In genomic region chr5:180068519-180069090, GRCh38 we compare ENCODE assay signal across 17 cellular contexts. TPM values are rescaled to one million over a fixed set of nuclear protein-coding genes. Genes with fewer than 3 reads are reported as not detected.
DNase-seq lines count a peak whose midpoint lies in the region; ATAC-seq and TF ChIP-seq lines count a peak whose summit lies in the region.
"Had no signal": no experiment of that assay in that cellular context is flagged by ENCODE, and none has a peak within 500 bp of the region (broad histone marks: within the 10 kb centered on the region; RNA-seq: fewer than 3 reads in every experiment).

No MANE protein-coding gene starts in this region.

- H3K9ac ChIP-seq in SK-N-MC (ENCODE audit: insufficient read length), result peak overlapping the region; percentile 86
- peak overlapping the region; percentile 81 for H3K9ac ChIP-seq in endodermal cell (ENCODE audit: extremely low read depth, low read length, poor library complexity, severe bottlenecking)

- H3K27ac ChIP-seq in GM23338 (ENCODE audit: low read depth) (no peak overlapping the region), SK-N-MC (peak overlapping the region; percentile 87), endodermal cell (ENCODE audit: low read depth, low read length) (no peak overlapping the region)
- H3K27ac ChIP-seq in CD8-positive, alpha-beta T cell (ENCODE audit: low read depth, low read length), result no peak overlapping the region
- H3K27ac ChIP-seq: cardiac muscle cell had no signal

- H2AFZ ChIP-seq in GM23338, result no peak overlapping the region

- H3K36me3 ChIP-seq in GM23338 (ENCODE audit: insufficient read depth) (no peaks in the 10 kb centered on the region), SK-N-MC (ENCODE audit: insufficient read depth, low read length) (0 out of 2 replicates have a peak, but pooled peaks cover 5% of the 10 kb centered on the region), endodermal cell (ENCODE audit: control insufficient read depth, insufficient read depth, low read length) (peaks cover 18% of the 10 kb centered on the region)
- no peaks in the 10 kb centered on the region for H3K36me3 ChIP-seq in CD8-positive, alpha-beta T cell (ENCODE audit: insufficient read depth, low read length)
- H3K36me3 ChIP-seq: cardiac muscle cell had no signal

- peaks cover 20% of the 10 kb centered on the region for H3K36me3 Mint-ChIP-seq in GM23338 (ENCODE audit: low read depth)
- H3K36me3 Mint-ChIP-seq in endodermal cell (ENCODE audit: low read depth), result peaks cover 9% of the 10 kb centered on the region
- peaks cover 4% of the 10 kb centered on the region for H3K36me3 Mint-ChIP-seq in osteocyte (ENCODE audit: unreplicated experiment)
- H3K36me3 Mint-ChIP-seq in CD8-positive, alpha-beta T cell, result peaks cover 4% of the 10 kb centered on the region

- peak overlapping the region; percentile 54; the same call in 2 of the 3 replicates for H3K4me3 Mint-ChIP-seq in GM23338
- peak overlapping the region; percentile 92 for H3K4me3 Mint-ChIP-seq in endodermal cell
- H3K4me3 Mint-ChIP-seq in osteocyte (ENCODE audit: unreplicated experiment), result peak overlapping the region; percentile 60
- H3K4me3 Mint-ChIP-seq in CD8-positive, alpha-beta T cell, result no peak overlapping the region
- H3K4me3 Mint-ChIP-seq: activated CD4-positive, alpha-beta T cell treated with anti-CD3 and anti-CD28 coated beads for 36 hours; activated CD8-positive, alpha-beta memory T cell treated with anti-CD3 and anti-CD28 coated beads, Interleukin-2, amount 10 ng/mL, durations not matched to agents 7 days and 5 days; stimulated activated naive CD8-positive, alpha-beta T cell treated with anti-CD3 and anti-CD28 coated beads, Interleukin-15, amount 100 ng/mL, for 72 hours had no signal

- TF ChIP-seq CTCF in GM23338 (conservative IDR thresholded peaks at IDR 0.05; ENCODE audit: low read depth in 2 of 2) (no peak), endodermal cell (conservative IDR thresholded peaks at IDR 0.05) (no peak), osteocyte (IDR thresholded peaks at IDR 0.05) (no peak)
- TF ChIP-seq CTCF in CD8-positive, alpha-beta T cell (IDR thresholded peaks at IDR 0.05), result no peak

- H3K9me3 Mint-ChIP-seq in GM23338 (peaks cover 17% of the 10 kb centered on the region), endodermal cell (peaks cover 15% of the 10 kb centered on the region), osteocyte (ENCODE audit: unreplicated experiment) (peaks cover 5% of the 10 kb centered on the region)
- H3K9me3 Mint-ChIP-seq in CD8-positive, alpha-beta T cell, result no peaks in the 10 kb centered on the region

- H3K27me3 ChIP-seq in GM23338 (ENCODE audit: insufficient read depth), result peaks cover 26% of the 10 kb centered on the region
- H3K27me3 ChIP-seq in endodermal cell (ENCODE audit: control insufficient read depth, insufficient read depth, low read length, poor library complexity, severe bottlenecking), result peaks cover 8% of the 10 kb centered on the region
- no peaks in the 10 kb centered on the region for H3K27me3 ChIP-seq in CD8-positive, alpha-beta T cell (ENCODE audit: insufficient read depth, low read length)
- H3K27me3 ChIP-seq: cardiac muscle cell had no signal

- H3K4me1 ChIP-seq in GM23338 (ENCODE audit: insufficient read depth), result peaks cover 38% of the 10 kb centered on the region
- H3K4me1 ChIP-seq in endodermal cell (ENCODE audit: control insufficient read depth, insufficient read depth, low read length), result no peaks in the 10 kb centered on the region
- H3K4me1 ChIP-seq in CD8-positive, alpha-beta T cell (ENCODE audit: insufficient read depth, low read length), result peaks cover 26% of the 10 kb centered on the region

- peaks cover 34% of the 10 kb centered on the region for H3K4me1 Mint-ChIP-seq in GM23338
- peaks cover 39% of the 10 kb centered on the region for H3K4me1 Mint-ChIP-seq in endodermal cell
- peaks cover 37% of the 10 kb centered on the region for H3K4me1 Mint-ChIP-seq in osteocyte (ENCODE audit: unreplicated experiment)
- peaks cover 32% of the 10 kb centered on the region for H3K4me1 Mint-ChIP-seq in CD8-positive, alpha-beta T cell (ENCODE audit: low read depth)

- H3K27ac Mint-ChIP-seq in GM23338, result no peak overlapping the region
- peak overlapping the region; percentile 34 for H3K27ac Mint-ChIP-seq in endodermal cell
- H3K27ac Mint-ChIP-seq in osteocyte (ENCODE audit: unreplicated experiment), result peak overlapping the region; percentile 62
- no peak overlapping the region for H3K27ac Mint-ChIP-seq in CD8-positive, alpha-beta T cell
- H3K27ac Mint-ChIP-seq: activated CD4-positive, alpha-beta T cell treated with anti-CD3 and anti-CD28 coated beads for 36 hours; activated CD8-positive, alpha-beta memory T cell treated with anti-CD3 and anti-CD28 coated beads, Interleukin-2, amount 10 ng/mL, durations not matched to agents 7 days and 5 days; stimulated activated naive CD8-positive, alpha-beta T cell treated with anti-CD3 and anti-CD28 coated beads, Interleukin-15, amount 100 ng/mL, for 72 hours had no signal

- H3K4me3 ChIP-seq in GM23338, result peak overlapping the region; percentile 91
- peak overlapping the region; percentile 82 for H3K4me3 ChIP-seq in SK-N-MC
- peak overlapping the region; percentile 86 for H3K4me3 ChIP-seq in endodermal cell (ENCODE audit: low read length)
- H3K4me3 ChIP-seq in CD8-positive, alpha-beta T cell (ENCODE audit: low read depth, low read length), result no peak overlapping the region

- intact Hi-C loops in CD8-positive, alpha-beta T cell (cut with DNase I, micrococcal nuclease), result no loop called here

- POLR2A ChIA-PET in CD8-positive, alpha-beta T cell (lab: Charles Lee), result no interaction called here

- WGBS in endodermal cell (ENCODE audit: insufficient coverage in 1 of 2, insufficient read length in 1 of 2), 2 experiments, result 50 to 63% methylated on average over 5 to 6 of the region's 6 CpGs

- H3K9me2 ChIP-seq in GM23338 (ENCODE audit: insufficient read depth), result no peaks in the 10 kb centered on the region

- H3K4me2 ChIP-seq in GM23338, result peak overlapping the region; percentile 85

- CTCF ChIA-PET in CD8-positive, alpha-beta T cell (lab: Charles Lee), result no interaction called here

- peaks cover 76% of the 10 kb centered on the region for H3K79me2 ChIP-seq in GM23338 (replicated peaks; ENCODE audit: insufficient read depth)

- H3K27me3 Mint-ChIP-seq in GM23338 (ENCODE audit: insufficient read depth, low read depth, poor library complexity), result peaks cover 23% of the 10 kb centered on the region
- H3K27me3 Mint-ChIP-seq in endodermal cell (ENCODE audit: insufficient read depth), result peaks cover 16% of the 10 kb centered on the region
- H3K27me3 Mint-ChIP-seq in osteocyte (ENCODE audit: unreplicated experiment), result no peaks in the 10 kb centered on the region
- no peaks in the 10 kb centered on the region for H3K27me3 Mint-ChIP-seq in CD8-positive, alpha-beta T cell (ENCODE audit: low read depth)
- H3K27me3 Mint-ChIP-seq: stimulated activated naive CD8-positive, alpha-beta T cell treated with anti-CD3 and anti-CD28 coated beads, Interleukin-15, amount 100 ng/mL, for 72 hours had no signal

- no peak for DNase-seq in GM23338 (ENCODE audit: low spot score)
- no peak for DNase-seq in SK-N-MC (ENCODE audit: low read depth, low spot score)
- DNase-seq in endodermal cell, result no peak
- no peak for DNase-seq in osteocyte (ENCODE audit: extremely low spot score, unreplicated experiment)
- no peak for DNase-seq in islet precursor cell
- DNase-seq in CD8-positive, alpha-beta T cell, result no peak
- DNase-seq: activated CD4-positive, alpha-beta T cell treated with anti-CD3 and anti-CD28 coated beads for 36 hours; activated CD8-positive, alpha-beta memory T cell treated with anti-CD3 and anti-CD28 coated beads, Interleukin-2, amount 10 ng/mL, durations not matched to agents 7 days and 5 days; NCI-H1436; NCI-H774; stimulated activated naive CD8-positive, alpha-beta T cell treated with anti-CD3 and anti-CD28 coated beads, Interleukin-15, amount 100 ng/mL, for 72 hours; T1000 had no signal

- peaks cover 35% of the 10 kb centered on the region for H4K20me1 ChIP-seq in GM23338 (replicated peaks; ENCODE audit: insufficient read depth)

- H3K9me3 ChIP-seq in SK-N-MC (ENCODE audit: low read depth, low read length), result peaks cover 8% of the 10 kb centered on the region; the same call in 1 of the 2 replicates
- peaks cover 9% of the 10 kb centered on the region for H3K9me3 ChIP-seq in endodermal cell (ENCODE audit: control insufficient read depth, low read length)
- no peaks in the 10 kb centered on the region for H3K9me3 ChIP-seq in CD8-positive, alpha-beta T cell (ENCODE audit: low read length)

- no peak for ATAC-seq in GM23338
- ATAC-seq in HG03097 (IDR thresholded peaks at IDR 0.05; ENCODE audit: low FRiP score, unreplicated experiment), result no peak
- ATAC-seq in GM21737 (IDR thresholded peaks at IDR 0.05; ENCODE audit: unreplicated experiment), result no peak
- no peak for ATAC-seq in CD8-positive, alpha-beta T cell
- ATAC-seq: activated CD4-positive, alpha-beta T cell treated with anti-CD3 and anti-CD28 coated beads for 36 hours; activated CD8-positive, alpha-beta memory T cell treated with anti-CD3 and anti-CD28 coated beads, Interleukin-2, amount 10 ng/mL, durations not matched to agents 7 days and 5 days; HCT116; left lobe of liver; stimulated activated naive CD8-positive, alpha-beta T cell treated with anti-CD3 and anti-CD28 coated beads, Interleukin-15, amount 100 ng/mL, for 72 hours had no signal

- no peaks in the 10 kb centered on the region for H3F3A ChIP-seq in GM23338 (replicated peaks; ENCODE audit: low read depth)

TF ChIP-seq in GM23338, 12 proteins besides CTCF, POLR2A, EP300 and RAD21 (continues in another document):
- TF ChIP-seq STAT1 (IDR thresholded peaks at IDR 0.05; ENCODE audit: unreplicated experiment) (no peak), EZH2 (IDR thresholded peaks at IDR 0.05; ENCODE audit: low read depth, unreplicated experiment) (no peak), EZH2phosphoT487 (IDR thresholded peaks at IDR 0.05; ENCODE audit: unreplicated experiment) (no peak)

RNA-seq across cellular contexts. Expression of gene RNF130, which starts 3.0 kb away (rescaled TPM):
- 65.1 and 97.3 TPM in 2 replicates for total RNA-seq in GM23338 (2014; rRNA removed; shearing (Covaris generic))
- polyA plus RNA-seq in GM23338 (2016; fragmentation: Nextera tagmentation; extraction: Ambion mirVana), result 55.1 and 60.1 TPM in 2 replicates
- total RNA-seq in endodermal cell, result 10 to 100 TPM; 64.7 to 74.4 TPM
- 120 TPM for polyA plus RNA-seq in endodermal cell (2013, experiment 1 of 2)
- 106 TPM for polyA plus RNA-seq in endodermal cell (2013, experiment 2 of 2)
- total RNA-seq in osteocyte, result 70.8 and 78.4 TPM in 2 replicates
- total RNA-seq in CD8-positive, alpha-beta T cell, result 10 to 100 TPM; 13.9 to 15.8 TPM

Comparison
In these comparisons a context has a peak if more than half of its experiments do, and no peak if none do; other contexts are left out.
1. H3K27ac Mint-ChIP-seq: peak in endodermal cell (single experiment) and osteocyte (single experiment); none in GM23338 (single experiment) and CD8-positive, alpha-beta T cell (single experiment).